ENCODE assay signal across 10 cellular contexts in genomic region chr13:70623260-70623659, GRCh38.
DNase-seq lines count a peak whose midpoint lies in the region; ATAC-seq and TF ChIP-seq lines count a peak whose summit lies in the region.
"Had no signal": no experiment of that assay in that cellular context is flagged by ENCODE, and none has a peak within 500 bp of the region (broad histone marks: within the 10 kb centered on the region; RNA-seq: fewer than 3 reads in every experiment).

No MANE protein-coding gene starts in this region.

- H3K4me1 ChIP-seq in BE2C, result no peaks in the 10 kb centered on the region; the same call in 1 of the 2 replicates
- H3K4me1 ChIP-seq: psoas muscle had no signal

- ATAC-seq in GM19455 (IDR thresholded peaks at IDR 0.05; ENCODE audit: unreplicated experiment), result peak; percentile 77
- no peak for ATAC-seq in GM21825 (IDR thresholded peaks at IDR 0.05; ENCODE audit: unreplicated experiment)
- ATAC-seq: psoas muscle had no signal

- H3K4me3 ChIP-seq in BE2C (ENCODE audit: low read depth, low read length), result no peak overlapping the region
- H3K4me3 ChIP-seq: psoas muscle had no signal

- H3K36me3 ChIP-seq in BE2C, result no peaks in the 10 kb centered on the region

- TF ChIP-seq CTCF in BE2C (IDR thresholded peaks at IDR 0.05; ENCODE audit: low read depth, low read length), result peak; percentile 31; the same call in 1 of the 2 replicates

- no peak for DNase-seq in BE2C
- peak; percentile 51 for DNase-seq in OCI-M1 (lab: John Stamatoyannopoulos, UW)
- peak; percentile 1 for DNase-seq in hepatic stellate cell (ENCODE audit: low spot score)
- no peak for DNase-seq in putamen (ENCODE audit: low spot score)
- DNase-seq in NCI-H1436 (lab: John Stamatoyannopoulos, UW), result no peak
- no peak for DNase-seq in iPS-NIHi7 (ENCODE audit: extremely low spot score)
- DNase-seq: NCI-H526 treated with DMSO at 0.1 percent for 48 hours, psoas muscle had no signal

- H3K27me3 ChIP-seq in BE2C, result no peaks in the 10 kb centered on the region

- H3K9me3 ChIP-seq in BE2C, result no peaks in the 10 kb centered on the region
- H3K9me3 ChIP-seq: psoas muscle had no signal

Comparison
In these comparisons a context has a peak if more than half of its experiments do, and no peak if none do; other contexts are left out.
1. DNase-seq: peak in OCI-M1 (single experiment) and hepatic stellate cell (single experiment); none in BE2C (single experiment), putamen (single experiment), NCI-H1436 (single experiment) and iPS-NIHi7 (single experiment).